ENCODE assay signal across 17 cellular contexts in the genomic region with DNA sequence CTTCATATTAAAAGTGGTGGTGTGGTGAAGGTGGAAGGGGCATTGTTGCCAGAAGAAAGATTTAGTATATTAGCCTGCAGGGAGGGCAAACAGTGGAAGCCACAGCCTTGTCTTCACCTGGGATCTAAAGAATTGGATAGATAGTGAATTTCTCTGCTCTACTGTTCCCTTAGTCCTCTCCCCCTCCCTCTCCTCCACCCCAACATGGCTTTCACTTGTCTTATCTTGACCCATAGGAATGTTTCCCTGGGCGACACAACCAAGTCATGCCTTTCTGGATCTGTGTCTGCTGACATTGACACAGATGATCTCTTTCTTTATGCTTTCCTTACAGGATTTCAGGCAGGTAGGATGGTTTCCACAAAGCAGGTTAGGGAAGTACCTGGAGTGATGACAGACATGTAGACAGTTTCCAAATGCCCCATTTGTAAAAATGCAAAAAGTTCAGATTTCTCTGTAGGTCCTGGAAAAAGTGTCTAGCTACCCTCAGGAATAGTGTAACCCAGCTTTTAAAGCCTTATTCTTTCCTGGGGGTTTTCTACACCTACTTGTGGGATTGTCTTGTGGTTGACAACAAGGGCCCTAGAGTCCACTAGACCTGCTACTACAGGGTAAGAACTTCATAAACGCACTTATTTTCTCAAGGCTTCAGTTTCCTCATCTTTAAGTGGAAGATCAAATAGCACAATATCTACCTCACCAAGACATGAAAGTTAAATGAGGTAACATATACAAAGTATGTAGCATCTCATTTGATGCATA.
A peak's percentile ranks its signal among the peaks of the same experiment; 100 is the strongest.
DNase-seq lines count a peak whose midpoint lies in the region; ATAC-seq and TF ChIP-seq lines count a peak whose summit lies in the region.
"Had no signal": no experiment of that assay in that cellular context is flagged by ENCODE, and none has a peak within 500 bp of the region (broad histone marks: within the 10 kb centered on the region; RNA-seq: fewer than 3 reads in every experiment).

No MANE protein-coding gene starts in this region.

- no peak for TF ChIP-seq POLR2A in ovary (IDR thresholded peaks at IDR 0.05)

- ATAC-seq in thoracic aorta (ENCODE audit: insufficient number of reproducible peaks, low FRiP score, low read depth), result no peak
- ATAC-seq: stimulated activated effector memory CD8-positive, alpha-beta T cell treated with anti-CD3 and anti-CD28 coated beads, Interleukin-12 subunit alpha, Interleukin-12 subunit beta, amount 100 ng/mL, for 72 hours had no signal

- no peaks in the 10 kb centered on the region for H3K9me3 ChIP-seq in thoracic aorta
- no peaks in the 10 kb centered on the region for H3K9me3 ChIP-seq in ovary
- H3K9me3 ChIP-seq: esophagus squamous epithelium, Peyer's patch had no signal

- peaks cover 2% of the 10 kb centered on the region for H3K27me3 Mint-ChIP-seq in glutamatergic neuron (ENCODE audit: unreplicated experiment)

- H3K27me3 ChIP-seq in thoracic aorta (replicated peaks; ENCODE audit: insufficient read depth) (no peaks in the 10 kb centered on the region), ovary (no peaks in the 10 kb centered on the region)
- H3K27me3 ChIP-seq: esophagus squamous epithelium, Peyer's patch had no signal

- H3K4me1 ChIP-seq in thoracic aorta (ENCODE audit: control insufficient read depth in 1 of 2, low read depth in 2 of 2) (peaks cover 10 to 41% of the 10 kb centered on the region in 2 donors), ovary (ENCODE audit: insufficient read depth) (peaks cover 9% of the 10 kb centered on the region)

- H3K9me3 Mint-ChIP-seq in glutamatergic neuron (ENCODE audit: unreplicated experiment), result peaks cover 5% of the 10 kb centered on the region
- H3K9me3 Mint-ChIP-seq: activated naive CD4-positive, alpha-beta T cell treated with anti-CD3 and anti-CD28 coated beads, Interleukin-2, amount 50 U/mL, for 24 hours; stimulated activated effector memory CD8-positive, alpha-beta T cell treated with anti-CD3 and anti-CD28 coated beads, Interleukin-12 subunit alpha, Interleukin-12 subunit beta, amount 100 ng/mL, for 72 hours had no signal

- peak overlapping the region; percentile 52 for H3K4me3 Mint-ChIP-seq in glutamatergic neuron (ENCODE audit: unreplicated experiment)
- H3K4me3 Mint-ChIP-seq: activated naive CD4-positive, alpha-beta T cell treated with anti-CD3 and anti-CD28 coated beads, Interleukin-2, amount 50 U/mL, for 24 hours; CD4-positive, CD25-positive, alpha-beta regulatory T cell; stimulated activated effector memory CD8-positive, alpha-beta T cell treated with anti-CD3 and anti-CD28 coated beads, Interleukin-12 subunit alpha, Interleukin-12 subunit beta, amount 100 ng/mL, for 72 hours had no signal

- TF ChIP-seq EP300 in ovary (IDR thresholded peaks at IDR 0.05), result no peak

- 20 to 63% (median 61%) methylated on average over 2 of the region's 2 CpGs for WGBS in ovary, 3 donors

- H3K36me3 ChIP-seq in thoracic aorta (no peaks in the 10 kb centered on the region), ovary (no peaks in the 10 kb centered on the region)
- H3K36me3 ChIP-seq: esophagus squamous epithelium, Peyer's patch had no signal

- H3K36me3 Mint-ChIP-seq in glutamatergic neuron (ENCODE audit: unreplicated experiment), result no peaks in the 10 kb centered on the region
- H3K36me3 Mint-ChIP-seq: CD4-positive, CD25-positive, alpha-beta regulatory T cell; stimulated activated effector memory CD8-positive, alpha-beta T cell treated with anti-CD3 and anti-CD28 coated beads, Interleukin-12 subunit alpha, Interleukin-12 subunit beta, amount 100 ng/mL, for 72 hours had no signal

- TF ChIP-seq CTCF in glutamatergic neuron (IDR thresholded peaks at IDR 0.05; ENCODE audit: partially characterized antibody, unreplicated experiment) (no peak), thoracic aorta (IDR thresholded peaks at IDR 0.05) (no peak), ovary (IDR thresholded peaks at IDR 0.05) (no peak)

- DNase-seq in NCI-H2029 treated with DMSO at 0.1 percent for 48 hours (lab: John Stamatoyannopoulos, UW), result peak; percentile 6
- DNase-seq in NCI-H2029 (lab: John Stamatoyannopoulos, UW), result no peak
- DNase-seq in NCI-H187 (lab: John Stamatoyannopoulos, UW), result peak; percentile 6 to 35
- no peak for DNase-seq in glutamatergic neuron
- DNase-seq in thoracic aorta (ENCODE audit: low spot score), result no peak
- DNase-seq in activated naive CD4-positive, alpha-beta T cell treated with Interleukin-2 at 50 U/mL for 16 hours, result no peak
- no peak for DNase-seq in ovary
- no peak for DNase-seq in GM19240 (ENCODE audit: insufficient read length, low spot score)
- DNase-seq: activated CD4-positive, alpha-beta T cell treated with anti-CD3 and anti-CD28 coated beads, Interleukin-2, amount 50 U/mL, for 4 hours; activated T-cell treated with anti-CD3 and anti-CD28 coated beads, Interleukin-2, amount 50 U/mL, for 1 hour; CD4-positive, CD25-positive, alpha-beta regulatory T cell; esophagus squamous epithelium; SW 1271 had no signal

- H3K27ac ChIP-seq in thoracic aorta (peak overlapping the region in 1 of 2 donors; percentile 16), ovary (no peak overlapping the region)

- peaks cover 16% of the 10 kb centered on the region for H3K4me1 Mint-ChIP-seq in glutamatergic neuron (ENCODE audit: low read depth, unreplicated experiment)
- H3K4me1 Mint-ChIP-seq: activated naive CD4-positive, alpha-beta T cell treated with anti-CD3 and anti-CD28 coated beads, Interleukin-2, amount 50 U/mL, for 24 hours; CD4-positive, CD25-positive, alpha-beta regulatory T cell; stimulated activated effector memory CD8-positive, alpha-beta T cell treated with anti-CD3 and anti-CD28 coated beads, Interleukin-12 subunit alpha, Interleukin-12 subunit beta, amount 100 ng/mL, for 72 hours had no signal

- intact Hi-C loops in ovary (cut with DNase I), result no loop called here

- H3K4me3 ChIP-seq in thoracic aorta, result peak overlapping the region; percentile 14
- H3K4me3 ChIP-seq in ovary, result no peak overlapping the region
- H3K4me3 ChIP-seq: smooth muscle cell had no signal

- peak overlapping the region; percentile 93 for H3K27ac Mint-ChIP-seq in glutamatergic neuron (ENCODE audit: unreplicated experiment)
- H3K27ac Mint-ChIP-seq: activated naive CD4-positive, alpha-beta T cell treated with anti-CD3 and anti-CD28 coated beads, Interleukin-2, amount 50 U/mL, for 24 hours; CD4-positive, CD25-positive, alpha-beta regulatory T cell; stimulated activated effector memory CD8-positive, alpha-beta T cell treated with anti-CD3 and anti-CD28 coated beads, Interleukin-12 subunit alpha, Interleukin-12 subunit beta, amount 100 ng/mL, for 72 hours had no signal

Comparison
In these comparisons a context has a peak if more than half of its experiments do, and no peak if none do; other contexts are left out.
1. DNase-seq: peak in NCI-H2029 treated with DMSO at 0.1 percent for 48 hours (single experiment) and NCI-H187 (2 of 2); none in NCI-H2029 (single experiment), glutamatergic neuron (single experiment), thoracic aorta (single experiment), activated naive CD4-positive, alpha-beta T cell treated with Interleukin-2 at 50 U/mL for 16 hours (single experiment), ovary (0 of 5) and GM19240 (single experiment).